21 cellular contexts compared by ENCODE assay signal in the genomic region with DNA sequence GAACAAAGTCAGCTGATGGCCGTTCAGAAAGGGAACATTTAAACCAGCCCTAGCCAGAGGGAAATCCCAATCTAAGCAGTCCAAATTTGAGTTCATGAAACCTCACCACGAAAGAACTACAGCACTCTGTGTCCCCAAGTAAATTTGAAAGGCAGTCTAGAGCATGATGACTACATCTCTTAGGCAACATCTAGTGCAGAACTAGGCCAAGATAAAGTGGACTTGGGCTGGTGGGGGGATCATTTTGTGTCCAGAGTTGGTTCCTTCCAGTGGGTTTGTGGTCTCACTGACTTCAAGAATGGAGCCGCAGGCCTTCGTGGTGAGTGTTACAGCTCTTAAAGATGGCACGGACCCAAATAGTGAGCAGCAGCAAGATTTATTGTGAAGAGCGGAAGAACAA.
"Had no signal": no experiment of that assay in that cellular context is flagged by ENCODE, and none has a peak within 500 bp of the region (broad histone marks: within the 10 kb centered on the region; RNA-seq: fewer than 3 reads in every experiment).

No MANE protein-coding gene starts in this region.

- DNase-seq: Karpas-422, KG1, MM.1S, NCI-H1048, NCI-H1105, NCI-H1417, NCI-H1436 treated with DMSO at 0.1 percent for 48 hours, NCI-H1694, NCI-H1930, NCI-H2081, NCI-H2107, NCI-H2227 treated with DMSO at 0.1 percent for 48 hours, NCI-H524, NCI-H526 treated with DMSO at 0.1 percent for 48 hours, NCI-H748 treated with DMSO at 0.1 percent for 48 hours, PC-3, SHP77 treated with DMSO at 0.1 percent for 48 hours had no signal

- H3K9me3 ChIP-seq: SJSA1 had no signal

- H3K27ac ChIP-seq: SJSA1, SK-N-MC had no signal

- H3K4me3 ChIP-seq: SJSA1, SK-N-MC had no signal

- H3K27me3 ChIP-seq: SJSA1 had no signal

- H3K36me3 ChIP-seq: SJSA1 had no signal

- H3K4me1 ChIP-seq: SJSA1 had no signal

- ATAC-seq: Panc1, PC-3, Right ventricle myocardium inferior had no signal
